8 cellular contexts compared by ENCODE assay signal in genomic region chr1:205294175-205294913, GRCh38. TPM values are rescaled to one million over a fixed set of nuclear protein-coding genes. Genes with fewer than 3 reads are reported as not detected.
DNase-seq lines count a peak whose midpoint lies in the region; TF ChIP-seq lines count a peak whose summit lies in the region.

No MANE protein-coding gene starts in this region.

- no peaks in the 10 kb centered on the region for H4K20me1 ChIP-seq in smooth muscle cell (ENCODE audit: low read depth)

- peaks cover 42% of the 10 kb centered on the region for H3K4me1 ChIP-seq in HAP-1
- H3K4me1 ChIP-seq in adrenal gland (replicated peaks in 1 of 2): peaks cover 12 to 17% of the 10 kb centered on the region in 2 donors
- H3K4me1 ChIP-seq in iPS-15b (ENCODE audit: control insufficient read depth, insufficient read depth, low read length): peaks cover 35% of the 10 kb centered on the region
- H3K4me1 ChIP-seq in smooth muscle cell (ENCODE audit: low read depth): peaks cover 58% of the 10 kb centered on the region

- H3F3A ChIP-seq in smooth muscle cell (ENCODE audit: low read depth): peaks cover 26% of the 10 kb centered on the region

- no peak overlapping the region for H2AFZ ChIP-seq in smooth muscle cell (ENCODE audit: low read depth)

- H3K27ac ChIP-seq in adrenal gland: peak overlapping the region in 4 of 5 donors; percentile 23 to 75 (median 52)
- H3K27ac ChIP-seq in smooth muscle cell (ENCODE audit: low read depth): peak overlapping the region; percentile 92

- WGBS in adrenal gland, 4 donors: 27 to 34% (median 32%) methylated on average over 5 to 6 of the region's 6 CpGs
- 15% methylated on average over 6 of the region's 6 CpGs for WGBS in smooth muscle cell (ENCODE audit: low lambda C conversion rate)

- H3K36me3 ChIP-seq in HAP-1 (replicated peaks): no peaks in the 10 kb centered on the region
- H3K36me3 ChIP-seq in adrenal gland (replicated peaks in 1 of 2): no peaks in the 10 kb centered on the region
- no peaks in the 10 kb centered on the region for H3K36me3 ChIP-seq in iPS-15b (ENCODE audit: control insufficient read depth, insufficient read depth, low read length)
- no peaks in the 10 kb centered on the region for H3K36me3 ChIP-seq in smooth muscle cell (ENCODE audit: low read depth)

- peak; percentile 67 to 79 for DNase-seq in HAP-1 (ENCODE audit: low spot score in 2 of 2)
- peak in 6 of 7 donors; percentile 64 to 83 (median 76) for DNase-seq in adrenal gland
- DNase-seq in smooth muscle cell (lab: John Stamatoyannopoulos, UW; ENCODE audit: unreplicated experiment): peak; percentile 53
- DNase-seq in erythroblast (lab: John Stamatoyannopoulos, UW): no peak
- no peak for DNase-seq in RPMI8226
- no peak for DNase-seq in NCI-H1436 treated with DMSO at 0.1 percent for 48 hours (lab: John Stamatoyannopoulos, UW)
- DNase-seq in NCI-H1436 (lab: John Stamatoyannopoulos, UW): no peak

- peak overlapping the region; percentile 49 for H3K4me2 ChIP-seq in smooth muscle cell

- H3K27me3 ChIP-seq in HAP-1 (ENCODE audit: low read depth) (no peaks in the 10 kb centered on the region), adrenal gland (no peaks in the 10 kb centered on the region), iPS-15b (ENCODE audit: control insufficient read depth, insufficient read depth, low read length) (no peaks in the 10 kb centered on the region), smooth muscle cell (ENCODE audit: low read depth) (no peaks in the 10 kb centered on the region)

- H3K9ac ChIP-seq in iPS-15b (ENCODE audit: low read depth, low read length) (peak overlapping the region; percentile 75), smooth muscle cell (ENCODE audit: low read depth) (peak overlapping the region; percentile 74)

- TF ChIP-seq CTCF in adrenal gland (IDR thresholded peaks at IDR 0.05): no peak
- no peak for TF ChIP-seq CTCF in smooth muscle cell (IDR thresholded peaks at IDR 0.05; ENCODE audit: borderline replicate concordance, insufficient read depth, poor library complexity, severe bottlenecking)

- H3K4me3 ChIP-seq in HAP-1 (no peak overlapping the region), adrenal gland (no peak overlapping the region), iPS-15b (ENCODE audit: low read depth, low read length) (peak overlapping the region; percentile 9), smooth muscle cell (no peak overlapping the region)

- H3K79me2 ChIP-seq in smooth muscle cell (ENCODE audit: low read depth): no peaks in the 10 kb centered on the region

- in situ Hi-C loops in HAP-1 (cut with MboI; ENCODE audit: low sequenced_read_pairs): no loop called here

- no peaks in the 10 kb centered on the region for H3K9me3 ChIP-seq in HAP-1
- H3K9me3 ChIP-seq in adrenal gland (replicated peaks in 1 of 3): no peaks in the 10 kb centered on the region
- H3K9me3 ChIP-seq in iPS-15b (ENCODE audit: control insufficient read depth, insufficient read depth, low read length): no peaks in the 10 kb centered on the region
- no peaks in the 10 kb centered on the region for H3K9me3 ChIP-seq in smooth muscle cell (replicated peaks; ENCODE audit: low read depth)

- intact Hi-C loops in adrenal gland (cut with DNase I): no loop called here

- no peak for TF ChIP-seq POLR2A in adrenal gland (IDR thresholded peaks at IDR 0.05)
- no peak for TF ChIP-seq POLR2A in erythroblast (IDR thresholded peaks at IDR 0.05; ENCODE audit: low read length)

RNA-seq across cellular contexts. Expression of gene NUAK2, which starts 27.2 kb away (rescaled TPM):
- total RNA-seq in adrenal gland: 1 to 10 TPM; 1.7 to 9.9 (median 7.2) TPM
- polyA plus RNA-seq in adrenal gland: 1 to 10 TPM in 2 of 3 donors, under 1 TPM in 1; 0.95 to 1.9 (median 1.8) TPM
- 6.6 and 11.3 TPM in 2 replicates for total RNA-seq in smooth muscle cell
- 15.8 and 16.8 TPM in 2 replicates for polyA plus RNA-seq in smooth muscle cell

Comparison
In these comparisons a context has a peak if more than half of its experiments do, and no peak if none do; other contexts are left out.
1. DNase-seq: peak in HAP-1 (2 of 2), adrenal gland (6 of 7) and smooth muscle cell (single experiment); none in erythroblast (0 of 2), RPMI8226 (single experiment), NCI-H1436 treated with DMSO at 0.1 percent for 48 hours (single experiment) and NCI-H1436 (single experiment).